ENCODE assay signal across 18 cellular contexts in the genomic region with DNA sequence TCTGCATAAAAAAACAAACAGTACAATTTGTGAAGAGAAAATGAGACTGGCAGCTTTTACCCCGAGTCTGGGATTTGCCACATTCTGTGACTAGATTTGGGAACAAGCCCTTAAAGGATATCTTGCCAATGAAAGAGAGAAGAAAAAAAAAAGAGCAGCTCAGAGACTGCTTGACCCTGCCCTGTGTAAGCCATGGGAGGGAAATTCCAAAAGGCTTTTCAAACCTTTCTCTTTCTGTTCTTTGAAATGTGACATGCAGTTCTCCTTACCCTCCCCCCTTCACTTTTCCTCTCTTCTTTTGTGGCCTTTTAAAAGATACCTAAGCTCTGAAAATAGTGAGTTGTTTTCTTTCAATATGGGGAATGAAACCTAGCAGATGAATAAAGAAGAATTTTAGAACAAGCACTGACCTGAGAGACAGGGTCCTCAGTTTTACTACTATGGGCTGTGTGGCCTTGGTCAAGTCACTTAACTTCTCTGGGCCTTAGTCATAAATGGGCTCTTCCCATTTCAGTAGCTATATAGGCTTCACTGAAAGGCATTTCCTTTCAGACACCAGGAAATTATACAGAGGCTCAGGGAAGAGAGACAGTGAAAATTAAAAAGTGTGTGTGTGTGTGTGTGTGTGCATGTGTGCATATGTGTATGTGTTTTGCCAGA. TPM values are rescaled to one million over a fixed set of nuclear protein-coding genes. Genes with fewer than 3 reads are reported as not detected.
"Had no signal": no experiment of that assay in that cellular context is flagged by ENCODE, and none has a peak within 500 bp of the region (broad histone marks: within the 10 kb centered on the region; RNA-seq: fewer than 3 reads in every experiment).

No MANE protein-coding gene starts in this region.

- H3K4me3 Mint-ChIP-seq: activated CD4-positive, alpha-beta memory T cell treated with anti-CD3 and anti-CD28 coated beads, Interleukin-2, amount 10 ng/mL, durations not matched to agents 7 days and 5 days; activated CD4-positive, alpha-beta T cell treated with anti-CD3 and anti-CD28 coated beads for 36 hours; activated naive CD4-positive, alpha-beta T cell treated with anti-CD3 and anti-CD28 coated beads for 36 hours; naive thymus-derived CD8-positive, alpha-beta T cell; T-helper 17 cell had no signal

- H3K9me3 Mint-ChIP-seq: activated CD4-positive, alpha-beta memory T cell treated with anti-CD3 and anti-CD28 coated beads, Interleukin-2, amount 10 ng/mL, durations not matched to agents 7 days and 5 days; activated naive CD4-positive, alpha-beta T cell treated with anti-CD3 and anti-CD28 coated beads for 36 hours; naive thymus-derived CD8-positive, alpha-beta T cell had no signal

- ATAC-seq: activated CD4-positive, alpha-beta T cell treated with anti-CD3 and anti-CD28 coated beads for 36 hours; foreskin keratinocyte; left cardiac atrium; naive thymus-derived CD8-positive, alpha-beta T cell; T-helper 17 cell had no signal

- H3K36me3 Mint-ChIP-seq: naive thymus-derived CD8-positive, alpha-beta T cell had no signal

- H3K4me1 Mint-ChIP-seq: naive thymus-derived CD8-positive, alpha-beta T cell; T-helper 17 cell had no signal

- H3K4me3 ChIP-seq: spleen, tibial nerve had no signal

- DNase-seq: activated CD4-positive, alpha-beta memory T cell treated with anti-CD3 and anti-CD28 coated beads, Interleukin-2, amount 10 ng/mL, durations not matched to agents 7 days and 5 days; activated CD4-positive, alpha-beta T cell treated with anti-CD3 and anti-CD28 coated beads for 36 hours; activated naive CD4-positive, alpha-beta T cell treated with anti-CD3 and anti-CD28 coated beads for 36 hours; activated T-cell treated with anti-CD3 and anti-CD28 coated beads, Interleukin-2, amount 50 U/mL, for 1 hour; foreskin keratinocyte; glutamatergic neuron; left cardiac atrium; naive thymus-derived CD8-positive, alpha-beta T cell; retina; spleen; stimulated activated naive CD4-positive, alpha-beta T cell; T-helper 17 cell; WERI-Rb-1 had no signal

- H3K27ac Mint-ChIP-seq: activated CD4-positive, alpha-beta memory T cell treated with anti-CD3 and anti-CD28 coated beads, Interleukin-2, amount 10 ng/mL, durations not matched to agents 7 days and 5 days; activated CD4-positive, alpha-beta T cell treated with anti-CD3 and anti-CD28 coated beads for 36 hours; activated naive CD4-positive, alpha-beta T cell treated with anti-CD3 and anti-CD28 coated beads for 36 hours; naive thymus-derived CD8-positive, alpha-beta T cell; T-helper 17 cell had no signal

- H3K9me3 ChIP-seq: spleen, tibial nerve had no signal

- H3K4me1 ChIP-seq: foreskin keratinocyte had no signal

- H3K36me3 ChIP-seq: spleen, tibial nerve, WERI-Rb-1 had no signal

- H3K27ac ChIP-seq: foreskin keratinocyte, spleen, WERI-Rb-1 had no signal

RNA-seq across cellular contexts. Expression of gene CCDC160, which starts 5.1 kb away (rescaled TPM):
- total RNA-seq: activated CD4-positive, alpha-beta memory T cell treated with anti-CD3 and anti-CD28 coated beads, Interleukin-2, amount 10 ng/mL, durations not matched to agents 7 days and 5 days; activated CD4-positive, alpha-beta T cell treated with anti-CD3 and anti-CD28 coated beads for 36 hours; activated naive CD4-positive, alpha-beta T cell treated with anti-CD3 and anti-CD28 coated beads for 36 hours; bronchial epithelial cell; dermis microvascular lymphatic vessel endothelial cell; epithelial cell of proximal tubule; foreskin keratinocyte; left cardiac atrium; mesenteric fat pad; naive thymus-derived CD8-positive, alpha-beta T cell; T-helper 17 cell had no signal
- polyA plus RNA-seq: foreskin keratinocyte; naive thymus-derived CD8-positive, alpha-beta T cell had no signal
